ENCODE assay signal across 14 cellular contexts in the genomic region with DNA sequence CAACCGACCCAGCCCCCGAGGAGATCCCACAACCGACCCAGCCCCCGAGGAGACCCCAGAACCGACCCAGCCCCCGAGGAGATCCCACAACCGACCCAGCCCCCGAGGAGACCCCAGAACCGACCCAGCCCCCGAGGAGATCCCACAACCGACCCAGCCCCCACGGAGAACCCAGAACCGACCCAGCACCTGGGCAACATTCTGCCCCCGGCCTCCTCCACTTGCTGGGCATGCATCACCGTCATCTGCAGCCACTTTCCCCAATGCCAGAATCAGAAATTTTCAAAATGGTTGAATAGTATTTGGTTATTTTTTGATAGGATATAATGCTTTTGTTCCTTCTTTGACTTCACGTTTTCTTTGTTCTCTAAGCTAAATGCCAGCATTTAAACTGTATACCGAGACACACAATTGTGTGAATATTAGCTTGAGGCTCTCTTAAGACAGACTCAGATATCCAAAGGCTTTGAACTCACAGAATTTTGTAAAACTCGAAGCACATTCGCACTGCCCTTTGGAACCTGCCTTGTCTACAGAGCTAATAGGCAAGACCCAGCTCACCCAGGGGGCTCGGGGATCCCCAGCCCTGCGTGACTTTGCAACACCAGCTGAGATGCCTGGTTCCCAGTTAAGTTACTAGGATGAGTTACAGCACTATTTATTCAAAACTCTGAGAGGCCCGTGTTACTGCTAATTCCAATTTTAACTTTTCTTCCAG. TPM values are rescaled to one million over a fixed set of nuclear protein-coding genes. Genes with fewer than 3 reads are reported as not detected.
DNase-seq lines count a peak whose midpoint lies in the region; ATAC-seq and TF ChIP-seq lines count a peak whose summit lies in the region.
"Had no signal": no experiment of that assay in that cellular context is flagged by ENCODE, and none has a peak within 500 bp of the region (broad histone marks: within the 10 kb centered on the region; RNA-seq: fewer than 3 reads in every experiment).

No MANE protein-coding gene starts in this region.

- H3K36me3 Mint-ChIP-seq in CD4-positive, CD25-positive, alpha-beta regulatory T cell = peaks cover 7% of the 10 kb centered on the region
- H3K36me3 Mint-ChIP-seq in activated naive CD8-positive, alpha-beta T cell treated with anti-CD3 and anti-CD28 coated beads, Interleukin-2, amount 10 ng/mL, durations not matched to agents 7 days and 5 days = peaks cover 2% of the 10 kb centered on the region

- POLR2A ChIA-PET in activated naive CD8-positive, alpha-beta T cell treated with anti-CD3 and anti-CD28 coated beads, Interleukin-2, amount 10 ng/mL, durations not matched to agents 7 days and 5 days (lab: Charles Lee) = interaction anchor here (0.8 to 1.6 kb wide), 8 partner anchors 8 to 82 kb away, joined by 3 to 24 read pairs (median 4); no protein-coding TSS in a partner anchor

- H3K4me3 Mint-ChIP-seq in CD4-positive, CD25-positive, alpha-beta regulatory T cell = peak overlapping the region; percentile 82 to 89 (median 86)
- H3K4me3 Mint-ChIP-seq in activated naive CD8-positive, alpha-beta T cell treated with anti-CD3 and anti-CD28 coated beads, Interleukin-2, amount 10 ng/mL, durations not matched to agents 7 days and 5 days = peak overlapping the region; percentile 72

- no peak for DNase-seq in CD4-positive, CD25-positive, alpha-beta regulatory T cell
- DNase-seq in activated naive CD8-positive, alpha-beta T cell treated with anti-CD3 and anti-CD28 coated beads, Interleukin-2, amount 10 ng/mL, durations not matched to agents 7 days and 5 days = no peak
- DNase-seq in retina = no peak
- no peak for DNase-seq in NCI-H2227 treated with DMSO at 0.1 percent for 48 hours (lab: John Stamatoyannopoulos, UW)
- DNase-seq in NCI-H1694 treated with DMSO at 0.1 percent for 48 hours (lab: John Stamatoyannopoulos, UW) = no peak
- DNase-seq in gastrocnemius medialis = no peak
- DNase-seq: IMR-90, NCI-H526 treated with DMSO at 0.1 percent for 48 hours had no signal

- H3K27ac Mint-ChIP-seq in CD4-positive, CD25-positive, alpha-beta regulatory T cell = peak overlapping the region; percentile 99 to 100 (median 99)
- peak overlapping the region; percentile 84 for H3K27ac Mint-ChIP-seq in activated naive CD8-positive, alpha-beta T cell treated with anti-CD3 and anti-CD28 coated beads, Interleukin-2, amount 10 ng/mL, durations not matched to agents 7 days and 5 days

- peak overlapping the region; percentile 57 for H3K4me3 ChIP-seq in CD4-positive, CD25-positive, alpha-beta regulatory T cell (ENCODE audit: low read depth, low read length)
- H3K4me3 ChIP-seq in gastrocnemius medialis = no peak overlapping the region
- H3K4me3 ChIP-seq: ascending aorta, lower lobe of right lung, suprapubic skin had no signal

- in situ Hi-C loops in gastrocnemius medialis (cut with MboI; ENCODE audit: low sequenced_read_pairs in 4 of 4) = no loop called here

- no peaks in the 10 kb centered on the region for H3K27me3 Mint-ChIP-seq in CD4-positive, CD25-positive, alpha-beta regulatory T cell
- H3K27me3 Mint-ChIP-seq in activated naive CD8-positive, alpha-beta T cell treated with anti-CD3 and anti-CD28 coated beads, Interleukin-2, amount 10 ng/mL, durations not matched to agents 7 days and 5 days = peaks cover 20% of the 10 kb centered on the region

- TF ChIP-seq POLR2A in gastrocnemius medialis (IDR thresholded peaks at IDR 0.05) = no peak

- H3K27ac ChIP-seq in CD4-positive, CD25-positive, alpha-beta regulatory T cell (ENCODE audit: insufficient read depth, low read length, poor library complexity, severe bottlenecking) = peak overlapping the region; percentile 96
- H3K27ac ChIP-seq in gastrocnemius medialis = no peak overlapping the region
- H3K27ac ChIP-seq: ascending aorta, lower lobe of right lung, suprapubic skin had no signal

- H3K36me3 ChIP-seq in CD4-positive, CD25-positive, alpha-beta regulatory T cell (ENCODE audit: control insufficient read depth, insufficient read depth, low read length) = no peaks in the 10 kb centered on the region
- no peaks in the 10 kb centered on the region for H3K36me3 ChIP-seq in gastrocnemius medialis
- H3K36me3 ChIP-seq: ascending aorta, lower lobe of right lung, suprapubic skin had no signal

- H3K4me1 Mint-ChIP-seq in CD4-positive, CD25-positive, alpha-beta regulatory T cell = peaks cover 12 to 81% (median 55%) of the 10 kb centered on the region in 4 donors
- peaks cover 48% of the 10 kb centered on the region for H3K4me1 Mint-ChIP-seq in activated naive CD8-positive, alpha-beta T cell treated with anti-CD3 and anti-CD28 coated beads, Interleukin-2, amount 10 ng/mL, durations not matched to agents 7 days and 5 days

- H3K4me1 ChIP-seq in CD4-positive, CD25-positive, alpha-beta regulatory T cell (ENCODE audit: control insufficient read depth, insufficient read depth, low read length, poor library complexity, severe bottlenecking) = peaks cover 96% of the 10 kb centered on the region
- H3K4me1 ChIP-seq in gastrocnemius medialis = peaks cover 4 to 18% of the 10 kb centered on the region in 2 donors

- H3K9me3 Mint-ChIP-seq in CD4-positive, CD25-positive, alpha-beta regulatory T cell = no peaks in the 10 kb centered on the region
- H3K9me3 Mint-ChIP-seq in activated naive CD8-positive, alpha-beta T cell treated with anti-CD3 and anti-CD28 coated beads, Interleukin-2, amount 10 ng/mL, durations not matched to agents 7 days and 5 days = no peaks in the 10 kb centered on the region

- H3K27me3 ChIP-seq in CD4-positive, CD25-positive, alpha-beta regulatory T cell (ENCODE audit: control insufficient read depth, insufficient read depth, low read length) = no peaks in the 10 kb centered on the region
- H3K27me3 ChIP-seq in gastrocnemius medialis = no peaks in the 10 kb centered on the region
- H3K27me3 ChIP-seq: ascending aorta, suprapubic skin had no signal

- intact Hi-C loops in gastrocnemius medialis (cut with DNase I; ENCODE audit: low total_unique reads) = no loop called here

- H3K9me3 ChIP-seq in CD4-positive, CD25-positive, alpha-beta regulatory T cell (ENCODE audit: control insufficient read depth in 2 of 2, low read length in 2 of 2) = no peaks in the 10 kb centered on the region
- H3K9me3 ChIP-seq in gastrocnemius medialis = no peaks in the 10 kb centered on the region
- H3K9me3 ChIP-seq: ascending aorta, lower lobe of right lung, suprapubic skin had no signal

- TF ChIP-seq CTCF in gastrocnemius medialis (IDR thresholded peaks at IDR 0.05 in 4 of 5, conservative IDR thresholded peaks at IDR 0.05 in 1 of 5) = no peak

- ATAC-seq in CD4-positive, CD25-positive, alpha-beta regulatory T cell (ENCODE audit: low read depth in 2 of 2) = peak; percentile 4 to 5
- ATAC-seq in GM19395 (IDR thresholded peaks at IDR 0.05; ENCODE audit: unreplicated experiment) (peak; percentile 25), HG03108 (IDR thresholded peaks at IDR 0.05; ENCODE audit: unreplicated experiment) (peak; percentile 2), gastrocnemius medialis (no peak)
- ATAC-seq in activated naive CD8-positive, alpha-beta T cell treated with anti-CD3 and anti-CD28 coated beads, Interleukin-2, amount 10 ng/mL, durations not matched to agents 7 days and 5 days (ENCODE audit: low read depth) = peak; percentile 43

RNA-seq across cellular contexts. Expression of gene RASA3, which starts 15.5 kb away (rescaled TPM):
- 265 TPM for total RNA-seq in CD4-positive, CD25-positive, alpha-beta regulatory T cell
- 100 to 1,000 TPM in 1 of 4 donors, 10 to 100 TPM in 3; 93.8 to 116 (median 99.6) TPM for polyA plus RNA-seq in CD4-positive, CD25-positive, alpha-beta regulatory T cell
- 10 to 100 TPM; 65.6 to 73.9 TPM for total RNA-seq in activated naive CD8-positive, alpha-beta T cell treated with anti-CD3 and anti-CD28 coated beads, Interleukin-2, amount 10 ng/mL, durations not matched to agents 7 days and 5 days
- total RNA-seq in gastrocnemius medialis = 10 to 100 TPM in 2 of 4 donors, 1 to 10 TPM in 2; 3.4 to 22.2 (median 10.8) TPM

RNA-seq across cellular contexts. Expression of gene CFAP97D2, which starts 31.1 kb away (rescaled TPM):
- not detected for total RNA-seq in CD4-positive, CD25-positive, alpha-beta regulatory T cell
- under 1 TPM in 2 of 4 donors, not detected in 2; 0.22 to 0.86 TPM for polyA plus RNA-seq in CD4-positive, CD25-positive, alpha-beta regulatory T cell
- total RNA-seq in activated naive CD8-positive, alpha-beta T cell treated with anti-CD3 and anti-CD28 coated beads, Interleukin-2, amount 10 ng/mL, durations not matched to agents 7 days and 5 days = under 1 TPM in 1 of 2 experiments, not detected in 1; 0.22 TPM
- not detected for total RNA-seq in gastrocnemius medialis
- total RNA-seq: ascending aorta, fibroblast of lung, IMR-90, suprapubic skin had no signal
- polyA plus RNA-seq: fibroblast of lung, IMR-90 had no signal

Comparison
In these comparisons a context has a peak if more than half of its experiments do, and no peak if none do; other contexts are left out.
1. ATAC-seq: peak in CD4-positive, CD25-positive, alpha-beta regulatory T cell (2 of 2), GM19395 (single experiment), HG03108 (single experiment) and activated naive CD8-positive, alpha-beta T cell treated with anti-CD3 and anti-CD28 coated beads, Interleukin-2, amount 10 ng/mL, durations not matched to agents 7 days and 5 days (single experiment); none in gastrocnemius medialis (0 of 2).